Comparison of ENCODE assay signal across 20 cellular contexts in genomic region chr16:67837811-67838210, GRCh38.
"Had no signal": no experiment of that assay in that cellular context is flagged by ENCODE, and none has a peak within 500 bp of the region (broad histone marks: within the 10 kb centered on the region; RNA-seq: fewer than 3 reads in every experiment).

No MANE protein-coding gene starts in this region.

- DNase-seq: cortex of kidney; dorsolateral prefrontal cortex; effector CD8-positive, alpha-beta T cell; heart right ventricle; hypothalamus; kidney glomerular epithelial cell; left lung; lower lobe of right lung; posterior cingulate gyrus; stimulated activated CD4-positive, alpha-beta T cell treated with anti-CD3 and anti-CD28 coated beads, Interleukin-2, amount 100 ng/mL, for 48 hours; stimulated activated naive CD8-positive, alpha-beta T cell treated with anti-CD3 and anti-CD28 coated beads, Interleukin-15, Interleukin-2, amounts not matched to agents 100 U/mL and 50 U/mL, for 24 hours; thyroid gland; upper lobe of left lung; uterus had no signal

- H3K4me1 ChIP-seq: uterus had no signal

- H3K9me3 ChIP-seq: heart right ventricle, left lung, lower lobe of right lung, right atrium auricular region, suprapubic skin, thyroid gland, upper lobe of left lung, uterus had no signal

- H3K27me3 ChIP-seq: dorsolateral prefrontal cortex, heart right ventricle, left lung, right atrium auricular region, suprapubic skin, thyroid gland, upper lobe of left lung, uterus had no signal

- H3K36me3 ChIP-seq: heart right ventricle, left lung, lower lobe of right lung, right atrium auricular region, suprapubic skin, thyroid gland, upper lobe of left lung, uterus had no signal

- FAIRE-seq: frontal cortex, islet of Langerhans had no signal

- H3K27ac ChIP-seq: dorsolateral prefrontal cortex, heart right ventricle, left lung, lower lobe of right lung, right atrium auricular region, suprapubic skin, thyroid gland, upper lobe of left lung, uterus had no signal

- ATAC-seq: heart right ventricle; left lung; lower lobe of right lung; natural killer cell treated with Interleukin-12 subunit alpha and Interleukin-12 subunit beta and Interleukin-15 and Interleukin-18, amount 100 ng/mL, for 72 hours; stimulated activated naive CD8-positive, alpha-beta T cell treated with anti-CD3 and anti-CD28 coated beads, Interleukin-15, Interleukin-2, amounts not matched to agents 100 U/mL and 50 U/mL, for 24 hours had no signal

- H3K4me2 ChIP-seq: smooth muscle cell had no signal

- H3K4me3 ChIP-seq: dorsolateral prefrontal cortex, heart right ventricle, left lung, lower lobe of right lung, right atrium auricular region, smooth muscle cell, suprapubic skin, thyroid gland, upper lobe of left lung, uterus had no signal
